Comparison of ENCODE assay signal across 17 cellular contexts in the genomic region with DNA sequence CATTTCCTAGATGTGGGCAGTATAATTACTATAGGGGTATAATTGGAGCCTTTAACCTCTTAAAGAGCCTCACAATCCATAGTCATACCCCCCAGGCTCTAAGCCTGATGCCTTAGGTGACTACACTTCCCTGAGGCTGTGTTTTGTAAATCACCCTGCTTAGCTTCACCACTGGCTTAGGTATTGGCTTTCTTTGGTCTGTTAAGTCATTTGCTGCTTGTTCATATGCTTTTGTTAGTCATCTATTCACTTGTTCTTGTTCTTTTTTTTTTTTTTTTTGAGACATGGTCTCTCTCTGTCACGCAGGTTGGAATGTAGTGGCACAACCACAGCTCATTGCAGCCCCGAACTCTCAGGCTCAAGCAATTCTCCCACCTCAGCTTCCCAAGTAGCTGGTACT. TPM values are rescaled to one million over a fixed set of nuclear protein-coding genes. Genes with fewer than 3 reads are reported as not detected.
DNase-seq lines count a peak whose midpoint lies in the region; ATAC-seq and TF ChIP-seq lines count a peak whose summit lies in the region.
"Had no signal": no experiment of that assay in that cellular context is flagged by ENCODE, and none has a peak within 500 bp of the region (broad histone marks: within the 10 kb centered on the region; RNA-seq: fewer than 3 reads in every experiment).

No MANE protein-coding gene starts in this region.

- WGBS in mammary epithelial cell (ENCODE audit: low coverage, missing lambda C conversion rate): no CpG with 5 or more reads among the region's 2 CpGs

- H3K36me3 ChIP-seq in mammary epithelial cell (ENCODE audit: insufficient read depth, low read length): peaks cover 7% of the 10 kb centered on the region

- dilution Hi-C loops in mammary epithelial cell (cut with HindIII; ENCODE audit: low sequenced_read_pairs): no loop called here

- H3K9ac ChIP-seq in mammary epithelial cell (ENCODE audit: insufficient read depth, low read length): no peak overlapping the region

- CTCF ChIA-PET in mammary epithelial cell (lab: Charles Lee; ENCODE audit: low non-redundant PET): no interaction called here

- no peak for TF ChIP-seq CTCF in mammary epithelial cell (conservative IDR thresholded peaks at IDR 0.05 in 1 of 2, IDR thresholded peaks at IDR 0.05 in 1 of 2; ENCODE audit: extremely low read depth in 1 of 2, insufficient read depth in 1 of 2, low read depth in 1 of 2, low read length in 2 of 2)

- BruUV-seq in mammary epithelial cell (replicated peaks; lab: Mats Ljungman, UMichigan): no TSS peak

- intact Hi-C loops in mammary epithelial cell (cut with micrococcal nuclease): no loop called here

- H3K4me3 ChIP-seq in mammary epithelial cell (replicated peaks in 1 of 3; ENCODE audit: insufficient read depth in 1 of 3, low read depth in 2 of 3, low read length in 3 of 3): no peak overlapping the region
- H3K4me3 ChIP-seq: mucosa of descending colon, SK-N-MC, suprapubic skin had no signal

- H2AFZ ChIP-seq in mammary epithelial cell (ENCODE audit: low read depth, low read length): no peak overlapping the region

- H3K27me3 ChIP-seq in mammary epithelial cell (ENCODE audit: insufficient read depth, low read length): no peaks in the 10 kb centered on the region
- H3K27me3 ChIP-seq: suprapubic skin had no signal

- peaks cover 17% of the 10 kb centered on the region for H3K4me1 ChIP-seq in mammary epithelial cell (ENCODE audit: insufficient read depth, low read length)

- peaks cover 5% of the 10 kb centered on the region for H3K79me2 ChIP-seq in mammary epithelial cell (ENCODE audit: insufficient read depth, low read length)

- DNase-seq in Caki2 (ENCODE audit: low read depth) (peak; percentile 6), HT1080 (ENCODE audit: low read depth) (peak; percentile 65), mammary epithelial cell (peak; percentile 91), kidney tubule cell (ENCODE audit: low spot score) (peak; percentile 71), NCI-H2196 treated with DMSO at 0.1 percent for 48 hours (lab: John Stamatoyannopoulos, UW; ENCODE audit: unreplicated experiment) (no peak)
- no peak for DNase-seq in central memory CD4-positive, alpha-beta T cell
- DNase-seq: activated CD4-positive, alpha-beta T cell treated with anti-CD3 and anti-CD28 coated beads, Interleukin-2, amount 50 U/mL, for 48 hours; mucosa of descending colon; NCI-H2107; NCI-H69; OCI-M1; stimulated activated CD4-positive, alpha-beta T cell treated with anti-CD3 and anti-CD28 coated beads, Interleukin-2, amount 100 ng/mL, for 48 hours had no signal

- ATAC-seq in HG03520 (IDR thresholded peaks at IDR 0.05; ENCODE audit: unreplicated experiment) (no peak), HG03039 (IDR thresholded peaks at IDR 0.05; ENCODE audit: unreplicated experiment) (no peak)
- ATAC-seq: HCT116, mucosa of descending colon had no signal

- no peaks in the 10 kb centered on the region for H4K20me1 ChIP-seq in mammary epithelial cell (ENCODE audit: insufficient read depth, low read length)

- no peaks in the 10 kb centered on the region for H3K9me3 ChIP-seq in mammary epithelial cell (replicated peaks; ENCODE audit: insufficient read depth, low read length)
- H3K9me3 ChIP-seq: mucosa of descending colon, suprapubic skin had no signal

- in situ Hi-C loops in Caki2 (cut with HindIII; ENCODE audit: low pct_unique_long_range_greater_than_20kb, low sequenced_read_pairs): no loop called here
- in situ Hi-C loops in mammary epithelial cell (cut with MboI; ENCODE audit: low sequenced_read_pairs in 2 of 2): no loop called here

- peak overlapping the region; percentile 12 for H3K4me2 ChIP-seq in mammary epithelial cell (ENCODE audit: insufficient read depth, low read depth, low read length)

- peak overlapping the region; percentile 59 for H3K27ac ChIP-seq in mammary epithelial cell (ENCODE audit: insufficient read depth, low read depth, low read length)
- H3K27ac ChIP-seq: SK-N-MC, suprapubic skin had no signal

RNA-seq across cellular contexts. Expression of a gene that starts 26.7 kb away (rescaled TPM):
- total RNA-seq in Caki2 (2014; rRNA removed; shearing (Covaris generic); ENCODE audit: low replicate concordance): 22.3 and 22.5 TPM in 2 replicates
- 11.1 and 12.7 TPM in 2 replicates for total RNA-seq in HT1080 (2014; rRNA removed; shearing (Covaris generic))
- polyA plus RNA-seq in HT1080 (2015; cell fraction: cytosol; rRNA removed): 11.1 and 12.9 TPM in 2 replicates
- 8.8 and 12.0 TPM in 2 replicates for polyA plus RNA-seq in HT1080 (2015; cell fraction: nucleus; rRNA removed)
- total RNA-seq in mammary epithelial cell: 10 to 100 TPM; 18.5 to 20.2 TPM
- polyA plus RNA-seq in mammary epithelial cell: 11.2 TPM
- 19.9 TPM for polyA minus RNA-seq in mammary epithelial cell

RNA-seq across cellular contexts. Expression of a gene that starts 26.7 kb away (rescaled TPM):
- 13.0 and 24.9 TPM in 2 replicates for total RNA-seq in Caki2 (2014; rRNA removed; shearing (Covaris generic); ENCODE audit: low replicate concordance)
- 19.7 and 25.5 TPM in 2 replicates for total RNA-seq in HT1080 (2014; rRNA removed; shearing (Covaris generic))
- 19.3 and 21.8 TPM in 2 replicates for polyA plus RNA-seq in HT1080 (2015; cell fraction: cytosol; rRNA removed)
- polyA plus RNA-seq in HT1080 (2015; cell fraction: nucleus; rRNA removed): 6.4 and 7.5 TPM in 2 replicates
- 10 to 100 TPM; 10.8 to 13.2 TPM for total RNA-seq in mammary epithelial cell
- 9.5 TPM for polyA plus RNA-seq in mammary epithelial cell
- not detected for polyA minus RNA-seq in mammary epithelial cell

Comparison
In these comparisons a context has a peak if more than half of its experiments do, and no peak if none do; other contexts are left out.
1. DNase-seq: peak in Caki2 (single experiment), HT1080 (single experiment), mammary epithelial cell (single experiment) and kidney tubule cell (single experiment); none in NCI-H2196 treated with DMSO at 0.1 percent for 48 hours (single experiment) and central memory CD4-positive, alpha-beta T cell (single experiment).